ENCODE assay signal across 8 cellular contexts in the genomic region with DNA sequence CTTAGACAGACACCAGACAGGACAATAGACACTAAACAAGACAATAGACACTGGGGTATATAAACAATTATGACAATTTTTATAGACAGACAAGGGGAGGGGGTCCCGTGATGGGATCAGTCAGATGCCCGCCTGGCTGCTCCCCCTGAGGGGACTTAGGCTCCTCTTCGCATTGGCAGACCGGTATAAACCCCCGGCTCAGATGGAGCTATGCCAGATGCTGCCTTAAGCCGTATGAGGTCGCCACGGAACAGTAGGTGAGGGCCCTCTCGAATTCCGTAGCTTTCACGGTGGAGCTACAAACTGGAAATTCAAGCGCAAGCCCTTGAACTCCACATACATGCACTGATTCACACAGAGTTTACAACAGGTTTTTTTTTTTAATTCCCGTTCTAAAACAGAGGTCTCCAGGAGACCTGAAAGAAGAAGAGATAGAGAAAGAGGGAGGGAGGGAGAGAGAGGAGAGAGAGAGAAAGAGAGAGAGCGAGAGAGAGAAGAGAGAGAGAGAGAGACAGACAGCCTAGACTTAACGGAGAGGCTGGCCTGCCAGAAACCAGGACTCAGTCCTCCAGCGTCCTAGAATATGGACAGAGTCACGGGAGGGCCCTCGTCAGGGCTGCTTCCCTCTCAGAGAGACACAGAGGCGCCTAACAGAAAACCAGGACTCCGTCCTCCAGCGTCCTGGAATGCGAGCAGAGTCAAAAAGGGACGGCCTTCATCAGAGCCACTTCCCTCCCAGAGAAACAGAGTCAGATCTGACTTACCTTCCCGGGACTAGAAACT. TPM values are rescaled to one million over a fixed set of nuclear protein-coding genes. Genes with fewer than 3 reads are reported as not detected.
DNase-seq lines count a peak whose midpoint lies in the region; ATAC-seq, FAIRE-seq and TF ChIP-seq lines count a peak whose summit lies in the region.

No MANE protein-coding gene starts in this region.

- H3K4me1 ChIP-seq in kidney (ENCODE audit: control insufficient read depth in 1 of 2, insufficient read depth in 1 of 2, low read depth in 1 of 2, low read length in 2 of 2) = peaks cover 0 to 3% of the 10 kb centered on the region in 2 donors
- peaks cover 0 to 4% of the 10 kb centered on the region in 2 donors for H3K4me1 ChIP-seq in gastrocnemius medialis

- intact Hi-C loops in kidney (cut with DNase I) (loop anchor here (10.0 kb wide), 1 partner anchor 139 kb away; no protein-coding TSS in a partner anchor), gastrocnemius medialis (cut with DNase I; ENCODE audit: low total_unique reads) (no loop called here)

- no peaks in the 10 kb centered on the region for H3K36me3 Mint-ChIP-seq in mesothelial cell of epicardium

- no peak overlapping the region for H3K9ac ChIP-seq in kidney (ENCODE audit: low read length in 2 of 2)

- H3K4me1 Mint-ChIP-seq in mesothelial cell of epicardium = peaks cover 31% of the 10 kb centered on the region

- no peaks in the 10 kb centered on the region for H3K36me3 ChIP-seq in kidney (ENCODE audit: control insufficient read depth in 1 of 2, insufficient read depth in 2 of 2, low read length in 2 of 2)
- no peaks in the 10 kb centered on the region for H3K36me3 ChIP-seq in gastrocnemius medialis

- H3K27ac Mint-ChIP-seq in mesothelial cell of epicardium = peak overlapping the region; percentile 90

- in situ Hi-C loops in gastrocnemius medialis (cut with MboI; ENCODE audit: low sequenced_read_pairs in 4 of 4) = loop anchor here in 1 of 4 donors (10.0 kb wide), 1 partner anchor 149 kb away; no protein-coding TSS in a partner anchor

- H3K4me3 Mint-ChIP-seq in mesothelial cell of epicardium = peak overlapping the region; percentile 59

- no peak for FAIRE-seq in kidney (lab: Jason Lieb, UNC)

- no peak for ATAC-seq in HG03135 (IDR thresholded peaks at IDR 0.05; ENCODE audit: unreplicated experiment)
- no peak for ATAC-seq in gastrocnemius medialis

- H3K27ac ChIP-seq in kidney (ENCODE audit: low read depth in 2 of 2, low read length in 2 of 2) = no peak overlapping the region
- no peak overlapping the region for H3K27ac ChIP-seq in gastrocnemius medialis

- H3K9me3 ChIP-seq in kidney (ENCODE audit: control insufficient read depth in 1 of 2, low read length in 2 of 2) (no peaks in the 10 kb centered on the region), gastrocnemius medialis (no peaks in the 10 kb centered on the region)

- TF ChIP-seq CTCF in mesothelial cell of epicardium (IDR thresholded peaks at IDR 0.05; ENCODE audit: unreplicated experiment) (no peak), kidney (IDR thresholded peaks at IDR 0.05; ENCODE audit: borderline replicate concordance, extremely low read depth, insufficient read depth) (no peak), gastrocnemius medialis (IDR thresholded peaks at IDR 0.05 in 4 of 5, conservative IDR thresholded peaks at IDR 0.05 in 1 of 5) (no peak)

- no peaks in the 10 kb centered on the region for H3K9me3 Mint-ChIP-seq in mesothelial cell of epicardium

- H3K4me3 ChIP-seq in kidney (ENCODE audit: low read length in 2 of 2) (peak overlapping the region in 1 of 2 donors; percentile 7), gastrocnemius medialis (no peak overlapping the region)

- no peak for TF ChIP-seq POLR2A in gastrocnemius medialis (IDR thresholded peaks at IDR 0.05)

- peak; percentile 25 for DNase-seq in COLO668 (lab: John Stamatoyannopoulos, UW; ENCODE audit: unreplicated experiment)
- DNase-seq in NCI-H69 (lab: John Stamatoyannopoulos, UW) = peak; percentile 20
- DNase-seq in ecto neural progenitor cell (ENCODE audit: low spot score) = peak; percentile 53
- peak in 1 of 2 experiments; percentile 48 for DNase-seq in mesothelial cell of epicardium (ENCODE audit: low spot score in 2 of 2, unreplicated experiment in 2 of 2)
- DNase-seq in kidney = no peak
- DNase-seq in SIG-M5 treated with dmso at 0.1 percent for 504 hours (lab: John Stamatoyannopoulos, UW; ENCODE audit: unreplicated experiment) = no peak
- DNase-seq in gastrocnemius medialis = no peak

- H3K27me3 ChIP-seq in gastrocnemius medialis = peaks cover 0 to 21% (median 6%) of the 10 kb centered on the region in 3 donors

- no peaks in the 10 kb centered on the region for H3K27me3 Mint-ChIP-seq in mesothelial cell of epicardium (ENCODE audit: low read depth)

RNA-seq across cellular contexts. Expression of gene TMEM54, which starts 24.4 kb away (rescaled TPM):
- total RNA-seq in mesothelial cell of epicardium (46.5 to 49.0 TPM (median 47.7 TPM) in 3 replicates), kidney (45.9 TPM), gastrocnemius medialis (1 to 10 TPM; 4.0 to 7.0 (median 4.8) TPM)
- polyA plus RNA-seq in kidney (ENCODE audit: insufficient read depth, low read depth, low replicate concordance) = 55.2 TPM

RNA-seq across cellular contexts. Expression of gene RNF19B, which starts 39.1 kb away (rescaled TPM):
- 14.3 to 15.5 TPM (median 14.6 TPM) in 3 replicates for total RNA-seq in mesothelial cell of epicardium
- 30.8 TPM for total RNA-seq in kidney
- 17.3 TPM for polyA plus RNA-seq in kidney (ENCODE audit: insufficient read depth, low read depth, low replicate concordance)
- 10 to 100 TPM; 22.7 to 34.4 (median 28.6) TPM for total RNA-seq in gastrocnemius medialis

RNA-seq across cellular contexts. Expression of gene HPCA, which starts 39.3 kb away (rescaled TPM):
- total RNA-seq in mesothelial cell of epicardium = 2.3 to 2.9 TPM (median 2.9 TPM) in 3 replicates
- 0.28 TPM for total RNA-seq in kidney
- 1.2 TPM for polyA plus RNA-seq in kidney (ENCODE audit: insufficient read depth, low read depth, low replicate concordance)
- not detected for total RNA-seq in gastrocnemius medialis

RNA-seq across cellular contexts. Expression of gene FNDC5, which starts 54.8 kb away (rescaled TPM):
- total RNA-seq in mesothelial cell of epicardium (162 to 165 TPM (median 164 TPM) in 3 replicates), kidney (0.35 TPM), gastrocnemius medialis (100 to 1,000 TPM in 3 of 4 donors, 10 to 100 TPM in 1; 39.6 to 274 (median 114) TPM)
- polyA plus RNA-seq in kidney (ENCODE audit: insufficient read depth, low read depth, low replicate concordance) = 4.2 TPM

Comparison
In these comparisons a context has a peak if more than half of its experiments do, and no peak if none do; other contexts are left out.
1. DNase-seq: peak in COLO668 (single experiment), NCI-H69 (single experiment) and ecto neural progenitor cell (single experiment); none in kidney (single experiment), SIG-M5 treated with dmso at 0.1 percent for 504 hours (single experiment) and gastrocnemius medialis (0 of 2).